16 cellular contexts compared by ENCODE assay signal in genomic region chr1:83554174-83554573, GRCh38.
A peak's percentile ranks its signal among the peaks of the same experiment; 100 is the strongest.
DNase-seq lines count a peak whose midpoint lies in the region; ATAC-seq, FAIRE-seq and TF ChIP-seq lines count a peak whose summit lies in the region.
"Had no signal": no experiment of that assay in that cellular context is flagged by ENCODE, and none has a peak within 500 bp of the region (broad histone marks: within the 10 kb centered on the region; RNA-seq: fewer than 3 reads in every experiment).

No MANE protein-coding gene starts in this region.

- no peak overlapping the region for H4K91ac ChIP-seq in neuronal stem cell (ENCODE audit: low read depth, low read length, poor library complexity)

- no peak overlapping the region for H3K14ac ChIP-seq in neuronal stem cell (ENCODE audit: low read length)

- no peak overlapping the region for H2AK5ac ChIP-seq in neuronal stem cell (ENCODE audit: low read depth, low read length)

- no peak for TF ChIP-seq POLR2A in GM12892 (IDR thresholded peaks at IDR 0.05; ENCODE audit: low read depth, low read length)

- no peak for DNase-seq in GM12892 (ENCODE audit: insufficient read length)
- peak; percentile 60 for DNase-seq in MV-4-11 (lab: John Stamatoyannopoulos, UW)
- DNase-seq in ecto neural progenitor cell (ENCODE audit: low spot score): peak; percentile 55
- no peak for DNase-seq in neuronal stem cell (ENCODE audit: low spot score)
- DNase-seq in EL: no peak
- DNase-seq in kidney tubule cell (ENCODE audit: low spot score): no peak
- DNase-seq: amniotic stem cell, COR-L47, gastrocnemius medialis, GDM1, HCEC 1CT, MG63, NCI-H1930, NCI-H748 treated with DMSO at 0.1 percent for 48 hours had no signal

- no peak overlapping the region for H3K27ac ChIP-seq in neuronal stem cell (replicated peaks; ENCODE audit: low read length)
- H3K27ac ChIP-seq: gastrocnemius medialis, RWPE1 had no signal

- no peak overlapping the region for H2BK15ac ChIP-seq in neuronal stem cell (ENCODE audit: low read length)

- peak overlapping the region; percentile 48 for H3K18ac ChIP-seq in neuronal stem cell (ENCODE audit: low read length)

- no peaks in the 10 kb centered on the region for H3K9me3 ChIP-seq in neuronal stem cell (replicated peaks in 1 of 2; ENCODE audit: control insufficient read depth in 2 of 2, insufficient read depth in 1 of 2, low read depth in 1 of 2, low read length in 2 of 2)
- H3K9me3 ChIP-seq: gastrocnemius medialis, MG63 had no signal

- H2BK12ac ChIP-seq in neuronal stem cell (ENCODE audit: low read length): no peak overlapping the region

- H3K79me1 ChIP-seq in neuronal stem cell (ENCODE audit: low read depth, low read length): no peaks in the 10 kb centered on the region

- no peak for ATAC-seq in GM18511 (IDR thresholded peaks at IDR 0.05; ENCODE audit: unreplicated experiment)
- ATAC-seq: gastrocnemius medialis had no signal

- no peak overlapping the region for H3K23ac ChIP-seq in neuronal stem cell (ENCODE audit: low read depth, low read length, poor library complexity)

- H3K4me1 ChIP-seq in neuronal stem cell (ENCODE audit: control insufficient read depth in 2 of 2, insufficient read depth in 1 of 2, low read depth in 1 of 2, low read length in 2 of 2): peaks cover 6 to 10% of the 10 kb centered on the region in 2 donors

- no peak overlapping the region for H2BK120ac ChIP-seq in neuronal stem cell (ENCODE audit: low read depth, low read length)

- no peaks in the 10 kb centered on the region for H3K27me3 ChIP-seq in neuronal stem cell (ENCODE audit: control insufficient read depth in 3 of 3, insufficient read depth in 3 of 3, low read depth in 1 of 3, low read length in 3 of 3)
- H3K27me3 ChIP-seq: gastrocnemius medialis, MG63 had no signal

- no CpG with 5 or more reads among the region's 6 CpGs for WGBS in neuronal stem cell (ENCODE audit: extremely low coverage in 2 of 2, insufficient read length in 2 of 2, insufficient replicate concordance in 1 of 2), 2 donors

- H3K36me3 ChIP-seq in neuronal stem cell (replicated peaks in 1 of 2; ENCODE audit: control insufficient read depth in 2 of 2, insufficient read depth in 2 of 2, low read length in 2 of 2): no peaks in the 10 kb centered on the region
- H3K36me3 ChIP-seq: gastrocnemius medialis, MG63 had no signal

- H3K4ac ChIP-seq in neuronal stem cell (ENCODE audit: low read length): no peak overlapping the region

- no peak overlapping the region for H3K4me2 ChIP-seq in neuronal stem cell (ENCODE audit: insufficient read depth, low read length, poor library complexity, severe bottlenecking)

- H3K9ac ChIP-seq in neuronal stem cell (ENCODE audit: low read depth, low read length, poor library complexity): no peak overlapping the region

- no peak overlapping the region for H4K8ac ChIP-seq in neuronal stem cell (ENCODE audit: low read depth, low read length)

- no peak overlapping the region for H3K4me3 ChIP-seq in neuronal stem cell (ENCODE audit: low read length in 2 of 2)
- H3K4me3 ChIP-seq: gastrocnemius medialis, MG63 had no signal

- no peak overlapping the region for H2BK5ac ChIP-seq in neuronal stem cell (ENCODE audit: low read length)

- peak overlapping the region; percentile 67 for H2AFZ ChIP-seq in neuronal stem cell (ENCODE audit: low read length)

- peak; percentile 67 for FAIRE-seq in GM12892 (lab: Jason Lieb, UNC)

Comparison
In these comparisons a context has a peak if more than half of its experiments do, and no peak if none do; other contexts are left out.
1. DNase-seq: peak in MV-4-11 (single experiment) and ecto neural progenitor cell (single experiment); none in GM12892 (single experiment), neuronal stem cell (single experiment), EL (single experiment) and kidney tubule cell (single experiment).